ENCODE assay signal across 8 cellular contexts in the genomic region with DNA sequence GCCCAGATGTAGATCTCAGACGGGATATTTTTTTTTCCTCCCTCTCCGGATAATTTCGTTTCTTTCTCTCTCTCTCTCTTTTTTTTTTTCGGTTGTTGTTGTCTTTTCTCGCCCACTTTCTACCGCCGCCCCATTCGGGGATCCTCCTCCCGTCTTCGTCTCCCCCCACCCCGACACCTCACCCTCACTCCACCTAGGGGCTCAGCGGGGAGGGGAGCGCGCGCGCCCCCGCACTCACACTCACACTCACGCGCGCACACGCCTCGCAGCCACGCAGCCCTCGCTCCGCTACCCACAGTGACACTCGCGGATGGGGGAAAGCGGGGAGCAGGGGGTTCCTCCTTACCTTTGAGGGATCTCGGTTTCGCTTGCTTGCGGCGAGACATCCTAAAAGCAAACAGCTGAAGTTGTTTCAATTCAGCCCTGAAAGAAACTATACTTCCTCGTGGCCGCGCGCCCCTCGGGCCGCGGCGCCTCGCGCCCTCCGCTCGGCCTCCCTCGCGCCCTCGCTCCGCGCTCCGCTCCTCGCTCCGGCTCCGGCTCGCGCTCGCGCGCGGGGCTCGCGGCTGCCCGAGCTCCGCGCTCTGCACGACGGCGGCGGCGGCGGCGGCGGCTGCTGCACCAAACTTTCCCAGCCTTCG. TPM values are rescaled to one million over a fixed set of nuclear protein-coding genes. Genes with fewer than 3 reads are reported as not detected.
DNase-seq lines count a peak whose midpoint lies in the region; ATAC-seq and TF ChIP-seq lines count a peak whose summit lies in the region.

No MANE protein-coding gene starts in this region.

- ATAC-seq in GM19463 (IDR thresholded peaks at IDR 0.05; ENCODE audit: unreplicated experiment): peak; percentile 39
- peak; percentile 35 for ATAC-seq in left colon
- ATAC-seq in stimulated activated memory B cell treated with anti-CD40 and anti-IgM and Interleukin-4, amounts not matched to agents 10 μg/mL and 1 μg/mL and 100 μg/mL, for 72 hours: no peak

- no peaks in the 10 kb centered on the region for H3K36me3 Mint-ChIP-seq in Caco-2 (ENCODE audit: insufficient read depth, unreplicated experiment)
- H3K36me3 Mint-ChIP-seq in stimulated activated memory B cell treated with anti-CD40 and anti-IgM and Interleukin-4, amounts not matched to agents 10 μg/mL and 1 μg/mL and 100 μg/mL, for 72 hours: peaks cover 6% of the 10 kb centered on the region

- H3K4me1 ChIP-seq in Caco-2: no peaks in the 10 kb centered on the region

- no peaks in the 10 kb centered on the region for H3K36me3 ChIP-seq in Caco-2 (ENCODE audit: control insufficient read depth, insufficient read depth, low read length)

- H3K27me3 Mint-ChIP-seq in Caco-2 (ENCODE audit: insufficient read depth, unreplicated experiment): peaks cover 4% of the 10 kb centered on the region
- peaks cover 63% of the 10 kb centered on the region for H3K27me3 Mint-ChIP-seq in stimulated activated memory B cell treated with anti-CD40 and anti-IgM and Interleukin-4, amounts not matched to agents 10 μg/mL and 1 μg/mL and 100 μg/mL, for 72 hours

- no TSS peak for BruUV-seq in Caco-2 (replicated peaks; lab: Mats Ljungman, UMichigan)

- H3K9me3 Mint-ChIP-seq in Caco-2 (ENCODE audit: unreplicated experiment): no peaks in the 10 kb centered on the region
- no peaks in the 10 kb centered on the region for H3K9me3 Mint-ChIP-seq in stimulated activated memory B cell treated with anti-CD40 and anti-IgM and Interleukin-4, amounts not matched to agents 10 μg/mL and 1 μg/mL and 100 μg/mL, for 72 hours

- POLR2A ChIA-PET in Caco-2 (lab: Charles Lee): no interaction called here

- CTCF ChIA-PET in Caco-2 (lab: Charles Lee): no interaction called here

- no peak overlapping the region for H3K27ac Mint-ChIP-seq in Caco-2 (ENCODE audit: unreplicated experiment)
- peak overlapping the region; percentile 22 for H3K27ac Mint-ChIP-seq in stimulated activated memory B cell treated with anti-CD40 and anti-IgM and Interleukin-4, amounts not matched to agents 10 μg/mL and 1 μg/mL and 100 μg/mL, for 72 hours

- peak overlapping the region; percentile 47 for H3K27ac ChIP-seq in cingulate gyrus (ENCODE audit: low read depth, low read length)

- no peaks in the 10 kb centered on the region for H3K27me3 ChIP-seq in Caco-2 (replicated peaks; ENCODE audit: control insufficient read depth, insufficient read depth, low read length)

- H3K4me1 Mint-ChIP-seq in Caco-2 (ENCODE audit: low read depth, unreplicated experiment): no peaks in the 10 kb centered on the region
- H3K4me1 Mint-ChIP-seq in stimulated activated memory B cell treated with anti-CD40 and anti-IgM and Interleukin-4, amounts not matched to agents 10 μg/mL and 1 μg/mL and 100 μg/mL, for 72 hours: peaks cover 13% of the 10 kb centered on the region

- H3K4me3 ChIP-seq in Caco-2 (ENCODE audit: low read depth, low read length): no peak overlapping the region; the same call in 1 of the 2 replicates

- H3K4me3 Mint-ChIP-seq in Caco-2 (ENCODE audit: unreplicated experiment): peak overlapping the region; percentile 66
- H3K4me3 Mint-ChIP-seq in stimulated activated memory B cell treated with anti-CD40 and anti-IgM and Interleukin-4, amounts not matched to agents 10 μg/mL and 1 μg/mL and 100 μg/mL, for 72 hours: peak overlapping the region; percentile 93

- no peak for TF ChIP-seq CTCF in Caco-2 (IDR thresholded peaks at IDR 0.05; ENCODE audit: insufficient read depth in 1 of 2, low read depth in 1 of 2, low read length in 1 of 2, severe bottlenecking in 1 of 2, unreplicated experiment in 1 of 2)

- H3K9me3 ChIP-seq in Caco-2: no peaks in the 10 kb centered on the region

- intact Hi-C loops in Caco-2 (cut with micrococcal nuclease; ENCODE audit: unreplicated experiment) (loop anchor here (10.0 kb wide), 1 partner anchor 154 kb away; no protein-coding TSS in a partner anchor), left colon (cut with DNase I, micrococcal nuclease) (no loop called here)

- DNase-seq in Caco-2: no peak
- DNase-seq in RPMI7951 (ENCODE audit: low read depth): peak; percentile 55
- DNase-seq in left colon: peak in 1 of 2 donors; percentile 22
- DNase-seq in NCI-H1092 (lab: John Stamatoyannopoulos, UW): no peak
- no peak for DNase-seq in RKO (ENCODE audit: low spot score)

RNA-seq across cellular contexts. Expression of gene ZNF521, which starts 1.3 kb away (rescaled TPM):
- 0.09 TPM in 1 of 2 replicates, not detected in the other for total RNA-seq in Caco-2 (2022)
- 7.6 and 10.9 TPM in 2 replicates for total RNA-seq in RPMI7951 (2014; rRNA removed; shearing (Covaris generic))
- 1 to 10 TPM; 2.6 to 6.9 TPM for total RNA-seq in left colon
